8 cellular contexts compared by ENCODE assay signal in genomic region chr16:26531290-26531730, GRCh38.
"Had no signal": no experiment of that assay in that cellular context is flagged by ENCODE, and none has a peak within 500 bp of the region (broad histone marks: within the 10 kb centered on the region; RNA-seq: fewer than 3 reads in every experiment).

No MANE protein-coding gene starts in this region.

- H3K27ac ChIP-seq: GM23248 had no signal

- H3K4me1 ChIP-seq: HAP-1 had no signal

- DNase-seq: GM23248, GOT3, H7, HFFc6, IMR-90 had no signal

- ATAC-seq: HCT116, K562 had no signal

- H3K4me3 ChIP-seq: GM23248, HAP-1, K562 had no signal

- H3K9me3 ChIP-seq: HAP-1 had no signal

- H3K9ac ChIP-seq: GM23248 had no signal

- H2AFZ ChIP-seq: GM23248 had no signal

- H3K36me3 ChIP-seq: HAP-1 had no signal
